1 cellular context compared by ENCODE assay signal in the genomic region with DNA sequence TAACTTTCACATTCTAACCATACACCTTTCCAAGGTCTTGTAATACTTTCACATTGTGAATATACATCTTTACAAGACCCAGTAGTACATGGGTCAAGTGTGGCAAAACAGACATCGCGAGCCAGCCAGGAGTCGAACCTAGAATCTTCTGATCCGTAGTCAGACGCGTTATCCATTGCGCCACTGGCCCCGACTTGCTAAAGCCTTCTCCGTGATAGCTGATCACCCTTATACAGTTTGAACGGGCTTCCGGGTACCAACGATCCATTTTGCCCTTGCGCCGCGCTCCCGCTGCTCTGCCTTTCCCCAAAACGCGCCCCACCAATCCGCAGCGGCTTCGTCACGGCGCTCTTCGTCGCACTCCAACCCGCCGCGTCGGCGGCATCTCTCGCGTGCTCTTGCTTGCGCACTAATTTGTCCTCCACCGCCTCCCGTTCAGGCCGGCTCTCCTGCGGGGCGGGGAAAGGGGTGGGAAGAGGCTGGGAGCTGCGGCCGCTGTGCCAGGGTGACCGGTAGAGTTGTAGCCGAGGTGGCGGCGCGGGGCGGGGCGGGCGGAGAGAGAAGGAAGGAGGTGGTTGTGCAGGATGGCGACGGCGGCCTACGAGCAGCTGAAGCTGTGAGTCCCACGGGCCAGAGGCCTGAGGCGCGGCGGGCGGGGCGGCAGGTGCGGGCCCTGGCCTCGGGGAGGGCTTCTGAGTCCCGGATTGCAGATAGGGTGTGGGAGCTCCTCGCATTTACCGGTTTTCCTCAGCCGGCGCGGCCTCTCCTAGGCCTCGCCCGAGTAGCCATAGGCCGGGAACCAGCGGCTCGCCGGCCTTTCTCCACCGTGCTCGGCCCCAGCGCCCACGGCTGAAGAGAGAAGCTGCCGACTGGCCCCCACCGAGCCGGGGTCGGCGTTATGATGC.
TF ChIP-seq lines count a peak whose summit lies in the region.

A gene with protein sequence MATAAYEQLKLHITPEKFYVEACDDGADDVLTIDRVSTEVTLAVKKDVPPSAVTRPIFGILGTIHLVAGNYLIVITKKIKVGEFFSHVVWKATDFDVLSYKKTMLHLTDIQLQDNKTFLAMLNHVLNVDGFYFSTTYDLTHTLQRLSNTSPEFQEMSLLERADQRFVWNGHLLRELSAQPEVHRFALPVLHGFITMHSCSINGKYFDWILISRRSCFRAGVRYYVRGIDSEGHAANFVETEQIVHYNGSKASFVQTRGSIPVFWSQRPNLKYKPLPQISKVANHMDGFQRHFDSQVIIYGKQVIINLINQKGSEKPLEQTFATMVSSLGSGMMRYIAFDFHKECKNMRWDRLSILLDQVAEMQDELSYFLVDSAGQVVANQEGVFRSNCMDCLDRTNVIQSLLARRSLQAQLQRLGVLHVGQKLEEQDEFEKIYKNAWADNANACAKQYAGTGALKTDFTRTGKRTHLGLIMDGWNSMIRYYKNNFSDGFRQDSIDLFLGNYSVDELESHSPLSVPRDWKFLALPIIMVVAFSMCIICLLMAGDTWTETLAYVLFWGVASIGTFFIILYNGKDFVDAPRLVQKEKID (plus strand): TSS at position 515 of the 905 bp plus-strand sequence. CDS start 70 bp downstream, at position 585.

TF ChIP-seq in HepG2, 621 proteins besides CTCF, POLR2A, EP300 and RAD21 (continued from another document and continues in another):
- TF ChIP-seq, protein P1, sequence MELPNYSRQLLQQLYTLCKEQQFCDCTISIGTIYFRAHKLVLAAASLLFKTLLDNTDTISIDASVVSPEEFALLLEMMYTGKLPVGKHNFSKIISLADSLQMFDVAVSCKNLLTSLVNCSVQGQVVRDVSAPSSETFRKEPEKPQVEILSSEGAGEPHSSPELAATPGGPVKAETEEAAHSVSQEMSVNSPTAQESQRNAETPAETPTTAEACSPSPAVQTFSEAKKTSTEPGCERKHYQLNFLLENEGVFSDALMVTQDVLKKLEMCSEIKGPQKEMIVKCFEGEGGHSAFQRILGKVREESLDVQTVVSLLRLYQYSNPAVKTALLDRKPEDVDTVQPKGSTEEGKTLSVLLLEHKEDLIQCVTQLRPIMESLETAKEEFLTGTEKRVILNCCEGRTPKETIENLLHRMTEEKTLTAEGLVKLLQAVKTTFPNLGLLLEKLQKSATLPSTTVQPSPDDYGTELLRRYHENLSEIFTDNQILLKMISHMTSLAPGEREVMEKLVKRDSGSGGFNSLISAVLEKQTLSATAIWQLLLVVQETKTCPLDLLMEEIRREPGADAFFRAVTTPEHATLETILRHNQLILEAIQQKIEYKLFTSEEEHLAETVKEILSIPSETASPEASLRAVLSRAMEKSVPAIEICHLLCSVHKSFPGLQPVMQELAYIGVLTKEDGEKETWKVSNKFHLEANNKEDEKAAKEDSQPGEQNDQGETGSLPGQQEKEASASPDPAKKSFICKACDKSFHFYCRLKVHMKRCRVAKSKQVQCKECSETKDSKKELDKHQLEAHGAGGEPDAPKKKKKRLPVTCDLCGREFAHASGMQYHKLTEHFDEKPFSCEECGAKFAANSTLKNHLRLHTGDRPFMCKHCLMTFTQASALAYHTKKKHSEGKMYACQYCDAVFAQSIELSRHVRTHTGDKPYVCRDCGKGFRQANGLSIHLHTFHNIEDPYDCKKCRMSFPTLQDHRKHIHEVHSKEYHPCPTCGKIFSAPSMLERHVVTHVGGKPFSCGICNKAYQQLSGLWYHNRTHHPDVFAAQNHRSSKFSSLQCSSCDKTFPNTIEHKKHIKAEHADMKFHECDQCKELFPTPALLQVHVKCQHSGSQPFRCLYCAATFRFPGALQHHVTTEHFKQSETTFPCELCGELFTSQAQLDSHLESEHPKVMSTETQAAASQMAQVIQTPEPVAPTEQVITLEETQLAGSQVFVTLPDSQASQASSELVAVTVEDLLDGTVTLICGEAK (IDR thresholded peaks at IDR 0.05) = no peak
- TF ChIP-seq, protein P1 (CRISPR knock-in tag; IDR thresholded peaks at IDR 0.05) = peak; percentile 87
- peak; percentile 85; the same call in 1 of the 2 replicates for TF ChIP-seq EED (CRISPR knock-in tag; IDR thresholded peaks at IDR 0.05)
- no peak for TF ChIP-seq PRPF4 (IDR thresholded peaks at IDR 0.05; ENCODE audit: low read depth, low read length, poor library complexity, severe bottlenecking)
- TF ChIP-seq, protein P2, sequence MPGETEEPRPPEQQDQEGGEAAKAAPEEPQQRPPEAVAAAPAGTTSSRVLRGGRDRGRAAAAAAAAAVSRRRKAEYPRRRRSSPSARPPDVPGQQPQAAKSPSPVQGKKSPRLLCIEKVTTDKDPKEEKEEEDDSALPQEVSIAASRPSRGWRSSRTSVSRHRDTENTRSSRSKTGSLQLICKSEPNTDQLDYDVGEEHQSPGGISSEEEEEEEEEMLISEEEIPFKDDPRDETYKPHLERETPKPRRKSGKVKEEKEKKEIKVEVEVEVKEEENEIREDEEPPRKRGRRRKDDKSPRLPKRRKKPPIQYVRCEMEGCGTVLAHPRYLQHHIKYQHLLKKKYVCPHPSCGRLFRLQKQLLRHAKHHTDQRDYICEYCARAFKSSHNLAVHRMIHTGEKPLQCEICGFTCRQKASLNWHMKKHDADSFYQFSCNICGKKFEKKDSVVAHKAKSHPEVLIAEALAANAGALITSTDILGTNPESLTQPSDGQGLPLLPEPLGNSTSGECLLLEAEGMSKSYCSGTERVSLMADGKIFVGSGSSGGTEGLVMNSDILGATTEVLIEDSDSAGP (CRISPR knock-in tag; IDR thresholded peaks at IDR 0.05; ENCODE audit: borderline replicate concordance) = peak; percentile 93
- no peak for TF ChIP-seq ZNF230 (CRISPR knock-in tag; IDR thresholded peaks at IDR 0.05)
- TF ChIP-seq ZNF20 (CRISPR knock-in tag; IDR thresholded peaks at IDR 0.05) = peak; percentile 71; the same call in 1 of the 2 replicates
- TF ChIP-seq HDAC1 (CRISPR knock-in tag; IDR thresholded peaks at IDR 0.05) = peak; percentile 93
- TF ChIP-seq PCBP1 (IDR thresholded peaks at IDR 0.05; ENCODE audit: borderline replicate concordance, low read depth, low read length) = no peak
- peak; percentile 96 for TF ChIP-seq ZNF256 (CRISPR knock-in tag; conservative IDR thresholded peaks at IDR 0.05)
- TF ChIP-seq, protein P3, sequence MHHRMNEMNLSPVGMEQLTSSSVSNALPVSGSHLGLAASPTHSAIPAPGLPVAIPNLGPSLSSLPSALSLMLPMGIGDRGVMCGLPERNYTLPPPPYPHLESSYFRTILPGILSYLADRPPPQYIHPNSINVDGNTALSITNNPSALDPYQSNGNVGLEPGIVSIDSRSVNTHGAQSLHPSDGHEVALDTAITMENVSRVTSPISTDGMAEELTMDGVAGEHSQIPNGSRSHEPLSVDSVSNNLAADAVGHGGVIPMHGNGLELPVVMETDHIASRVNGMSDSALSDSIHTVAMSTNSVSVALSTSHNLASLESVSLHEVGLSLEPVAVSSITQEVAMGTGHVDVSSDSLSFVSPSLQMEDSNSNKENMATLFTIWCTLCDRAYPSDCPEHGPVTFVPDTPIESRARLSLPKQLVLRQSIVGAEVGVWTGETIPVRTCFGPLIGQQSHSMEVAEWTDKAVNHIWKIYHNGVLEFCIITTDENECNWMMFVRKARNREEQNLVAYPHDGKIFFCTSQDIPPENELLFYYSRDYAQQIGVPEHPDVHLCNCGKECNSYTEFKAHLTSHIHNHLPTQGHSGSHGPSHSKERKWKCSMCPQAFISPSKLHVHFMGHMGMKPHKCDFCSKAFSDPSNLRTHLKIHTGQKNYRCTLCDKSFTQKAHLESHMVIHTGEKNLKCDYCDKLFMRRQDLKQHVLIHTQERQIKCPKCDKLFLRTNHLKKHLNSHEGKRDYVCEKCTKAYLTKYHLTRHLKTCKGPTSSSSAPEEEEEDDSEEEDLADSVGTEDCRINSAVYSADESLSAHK (CRISPR knock-in tag; IDR thresholded peaks at IDR 0.05; ENCODE audit: borderline replicate concordance) = no peak
- peak; percentile 54; the same call in 1 of the 2 replicates for TF ChIP-seq BHLHE40 (IDR thresholded peaks at IDR 0.05; ENCODE audit: low read length)
- TF ChIP-seq, protein P4, sequence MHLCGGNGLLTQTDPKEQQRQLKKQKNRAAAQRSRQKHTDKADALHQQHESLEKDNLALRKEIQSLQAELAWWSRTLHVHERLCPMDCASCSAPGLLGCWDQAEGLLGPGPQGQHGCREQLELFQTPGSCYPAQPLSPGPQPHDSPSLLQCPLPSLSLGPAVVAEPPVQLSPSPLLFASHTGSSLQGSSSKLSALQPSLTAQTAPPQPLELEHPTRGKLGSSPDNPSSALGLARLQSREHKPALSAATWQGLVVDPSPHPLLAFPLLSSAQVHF (CRISPR knock-in tag; IDR thresholded peaks at IDR 0.05) = peak; percentile 59; the same call in 1 of the 2 replicates
- TF ChIP-seq ZFP37 (CRISPR knock-in tag; IDR thresholded peaks at IDR 0.05; ENCODE audit: borderline replicate concordance) = no peak
- no peak for TF ChIP-seq ZBTB1 (CRISPR knock-in tag; IDR thresholded peaks at IDR 0.05; ENCODE audit: borderline replicate concordance)
- 0 out of 2 replicates have a peak, but pooled peaks have one; percentile 17 for TF ChIP-seq SMYD3 (CRISPR knock-in tag; IDR thresholded peaks at IDR 0.05)
- TF ChIP-seq RFXANK (CRISPR knock-in tag; IDR thresholded peaks at IDR 0.05) = peak; percentile 76; the same call in 1 of the 2 replicates
- TF ChIP-seq, protein P5, sequence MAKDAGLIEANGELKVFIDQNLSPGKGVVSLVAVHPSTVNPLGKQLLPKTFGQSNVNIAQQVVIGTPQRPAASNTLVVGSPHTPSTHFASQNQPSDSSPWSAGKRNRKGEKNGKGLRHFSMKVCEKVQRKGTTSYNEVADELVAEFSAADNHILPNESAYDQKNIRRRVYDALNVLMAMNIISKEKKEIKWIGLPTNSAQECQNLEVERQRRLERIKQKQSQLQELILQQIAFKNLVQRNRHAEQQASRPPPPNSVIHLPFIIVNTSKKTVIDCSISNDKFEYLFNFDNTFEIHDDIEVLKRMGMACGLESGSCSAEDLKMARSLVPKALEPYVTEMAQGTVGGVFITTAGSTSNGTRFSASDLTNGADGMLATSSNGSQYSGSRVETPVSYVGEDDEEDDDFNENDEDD (CRISPR knock-in tag; IDR thresholded peaks at IDR 0.05; ENCODE audit: borderline replicate concordance) = peak; percentile 96
- TF ChIP-seq ZNF335 (CRISPR knock-in tag; IDR thresholded peaks at IDR 0.05) = peak; percentile 61; the same call in 1 of the 2 replicates
- TF ChIP-seq HNRNPL (IDR thresholded peaks at IDR 0.05; ENCODE audit: low read depth, low read length) = peak; percentile 49; the same call in 1 of the 2 replicates
- TF ChIP-seq ZNF768 (CRISPR knock-in tag; IDR thresholded peaks at IDR 0.05) = peak; percentile 64
- TF ChIP-seq NFIB (CRISPR knock-in tag; IDR thresholded peaks at IDR 0.05; ENCODE audit: borderline replicate concordance) = no peak
- TF ChIP-seq MYNN (CRISPR knock-in tag; IDR thresholded peaks at IDR 0.05; ENCODE audit: low read depth) = no peak
- TF ChIP-seq, protein P6, sequence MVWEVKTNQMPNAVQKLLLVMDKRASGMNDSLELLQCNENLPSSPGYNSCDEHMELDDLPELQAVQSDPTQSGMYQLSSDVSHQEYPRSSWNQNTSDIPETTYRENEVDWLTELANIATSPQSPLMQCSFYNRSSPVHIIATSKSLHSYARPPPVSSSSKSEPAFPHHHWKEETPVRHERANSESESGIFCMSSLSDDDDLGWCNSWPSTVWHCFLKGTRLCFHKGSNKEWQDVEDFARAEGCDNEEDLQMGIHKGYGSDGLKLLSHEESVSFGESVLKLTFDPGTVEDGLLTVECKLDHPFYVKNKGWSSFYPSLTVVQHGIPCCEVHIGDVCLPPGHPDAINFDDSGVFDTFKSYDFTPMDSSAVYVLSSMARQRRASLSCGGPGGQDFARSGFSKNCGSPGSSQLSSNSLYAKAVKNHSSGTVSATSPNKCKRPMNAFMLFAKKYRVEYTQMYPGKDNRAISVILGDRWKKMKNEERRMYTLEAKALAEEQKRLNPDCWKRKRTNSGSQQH (CRISPR knock-in tag; IDR thresholded peaks at IDR 0.05; ENCODE audit: low read depth) = no peak
